Comparison of ENCODE assay signal across 13 cellular contexts in genomic region chr10:132399117-132400035, GRCh38. TPM values are rescaled to one million over a fixed set of nuclear protein-coding genes. Genes with fewer than 3 reads are reported as not detected.
A peak's percentile ranks its signal among the peaks of the same experiment; 100 is the strongest.
DNase-seq lines count a peak whose midpoint lies in the region; ATAC-seq, FAIRE-seq and TF ChIP-seq lines count a peak whose summit lies in the region.
"Had no signal": no experiment of that assay in that cellular context is flagged by ENCODE, and none has a peak within 500 bp of the region (broad histone marks: within the 10 kb centered on the region; RNA-seq: fewer than 3 reads in every experiment).

No MANE protein-coding gene starts in this region.

- peak overlapping the region in 2 of 3 donors; percentile 47 to 76 for H3K27ac Mint-ChIP-seq in CD4-positive, CD25-positive, alpha-beta regulatory T cell
- H3K27ac Mint-ChIP-seq: activated T-helper 17 cell treated with anti-CD3 and anti-CD28 coated beads, Interleukin-2, amount 50 U/mL, for 72 hours had no signal

- H2AFZ ChIP-seq in parathyroid adenoma, result no peak overlapping the region

- H3K9ac ChIP-seq in parathyroid adenoma, result no peak overlapping the region

- H3K4me3 Mint-ChIP-seq in CD4-positive, CD25-positive, alpha-beta regulatory T cell, result peak overlapping the region; percentile 46 to 87 (median 54)
- H3K4me3 Mint-ChIP-seq: activated T-helper 17 cell treated with anti-CD3 and anti-CD28 coated beads, Interleukin-2, amount 50 U/mL, for 72 hours had no signal

- intact Hi-C loops in esophagus squamous epithelium (cut with DNase I), result loop anchor here (10.0 kb wide), 1 partner anchor 235 kb away; no protein-coding TSS in a partner anchor

- no peaks in the 10 kb centered on the region for H3K36me3 ChIP-seq in CD4-positive, CD25-positive, alpha-beta regulatory T cell (ENCODE audit: control insufficient read depth, insufficient read depth, low read length)
- H3K36me3 ChIP-seq in esophagus squamous epithelium (peaks cover 0 to 12% (median 0%) of the 10 kb centered on the region in 3 donors), parathyroid adenoma (ENCODE audit: control insufficient read depth, insufficient read depth, low read length) (no peaks in the 10 kb centered on the region)

- no peaks in the 10 kb centered on the region for H3K27me3 Mint-ChIP-seq in CD4-positive, CD25-positive, alpha-beta regulatory T cell
- H3K27me3 Mint-ChIP-seq: activated T-helper 17 cell treated with anti-CD3 and anti-CD28 coated beads, Interleukin-2, amount 50 U/mL, for 72 hours had no signal

- 69% methylated on average over 2 of the region's 27 CpGs; no CpG with 5 or more reads in 1 of the 2 donors for WGBS in esophagus squamous epithelium, 2 donors

- TF ChIP-seq POLR2A in esophagus squamous epithelium (IDR thresholded peaks at IDR 0.05), result no peak

- peaks cover 0 to 2% (median 0%) of the 10 kb centered on the region in 7 donors for H3K9me3 Mint-ChIP-seq in CD4-positive, CD25-positive, alpha-beta regulatory T cell
- H3K9me3 Mint-ChIP-seq: activated T-helper 17 cell treated with anti-CD3 and anti-CD28 coated beads, Interleukin-2, amount 50 U/mL, for 72 hours had no signal

- DNase-seq in CD4-positive, CD25-positive, alpha-beta regulatory T cell, result no peak
- DNase-seq in NCI-H2171 treated with DMSO at 0.1 percent for 48 hours (lab: John Stamatoyannopoulos, UW) (peak; percentile 83), esophagus squamous epithelium (lab: John Stamatoyannopoulos, UW) (no peak), OCI-M1 (lab: John Stamatoyannopoulos, UW) (no peak), NCI-H1092 treated with DMSO at 0.1 percent for 48 hours (lab: John Stamatoyannopoulos, UW) (no peak), frontal cortex (ENCODE audit: low spot score in 2 of 2) (no peak)
- DNase-seq: COR-L47, foreskin keratinocyte, NCI-H146 had no signal

- no peaks in the 10 kb centered on the region for H3K9me3 ChIP-seq in CD4-positive, CD25-positive, alpha-beta regulatory T cell (ENCODE audit: control insufficient read depth in 2 of 2, low read length in 2 of 2)
- H3K9me3 ChIP-seq in esophagus squamous epithelium, result no peaks in the 10 kb centered on the region
- no peaks in the 10 kb centered on the region for H3K9me3 ChIP-seq in parathyroid adenoma (ENCODE audit: control insufficient read depth, low read length)

- H3K4me3 ChIP-seq in CD4-positive, CD25-positive, alpha-beta regulatory T cell (ENCODE audit: low read depth, low read length), result no peak overlapping the region
- H3K4me3 ChIP-seq in esophagus squamous epithelium (peak overlapping the region in 2 of 4 donors; percentile 68 to 87), parathyroid adenoma (ENCODE audit: low read depth, low read length) (no peak overlapping the region)
- H3K4me3 ChIP-seq: smooth muscle cell had no signal

- TF ChIP-seq CTCF in esophagus squamous epithelium (IDR thresholded peaks at IDR 0.05), result no peak
- TF ChIP-seq CTCF in parathyroid adenoma (IDR thresholded peaks at IDR 0.05), result no peak

- H3K4me1 Mint-ChIP-seq in CD4-positive, CD25-positive, alpha-beta regulatory T cell, result peaks cover 0 to 17% (median 5%) of the 10 kb centered on the region in 4 donors

- H3K36me3 Mint-ChIP-seq in CD4-positive, CD25-positive, alpha-beta regulatory T cell, result no peaks in the 10 kb centered on the region

- peaks cover 51% of the 10 kb centered on the region for H3K79me2 ChIP-seq in parathyroid adenoma

- no peaks in the 10 kb centered on the region for H3K27me3 ChIP-seq in CD4-positive, CD25-positive, alpha-beta regulatory T cell (ENCODE audit: control insufficient read depth, insufficient read depth, low read length)
- H3K27me3 ChIP-seq in esophagus squamous epithelium, result no peaks in the 10 kb centered on the region
- no peaks in the 10 kb centered on the region for H3K27me3 ChIP-seq in parathyroid adenoma (ENCODE audit: control insufficient read depth, insufficient read depth, low read length)
- H3K27me3 ChIP-seq: foreskin keratinocyte had no signal

- H3K27ac ChIP-seq in CD4-positive, CD25-positive, alpha-beta regulatory T cell (ENCODE audit: insufficient read depth, low read length, poor library complexity, severe bottlenecking), result no peak overlapping the region
- H3K27ac ChIP-seq in esophagus squamous epithelium (peak overlapping the region; percentile 87 to 98 (median 97)), parathyroid adenoma (peak overlapping the region; percentile 90)

- no peak for ATAC-seq in CD4-positive, CD25-positive, alpha-beta regulatory T cell (ENCODE audit: low read depth in 2 of 2)
- ATAC-seq in HG03439 (IDR thresholded peaks at IDR 0.05; ENCODE audit: unreplicated experiment), result no peak
- ATAC-seq: activated T-helper 17 cell treated with anti-CD3 and anti-CD28 coated beads, Interleukin-2, amount 50 U/mL, for 72 hours; foreskin keratinocyte had no signal

- FAIRE-seq in frontal cortex (lab: Jason Lieb, UNC), result no peak

- H3K4me2 ChIP-seq in parathyroid adenoma (ENCODE audit: low read length), result peak overlapping the region; percentile 96

- peaks cover 22% of the 10 kb centered on the region for H3K4me1 ChIP-seq in CD4-positive, CD25-positive, alpha-beta regulatory T cell (ENCODE audit: control insufficient read depth, insufficient read depth, low read length, poor library complexity, severe bottlenecking)
- peaks cover 60 to 85% (median 61%) of the 10 kb centered on the region in 3 donors for H3K4me1 ChIP-seq in esophagus squamous epithelium
- peaks cover 35% of the 10 kb centered on the region for H3K4me1 ChIP-seq in parathyroid adenoma

RNA-seq across cellular contexts. Expression of gene PWWP2B, which starts 2.4 kb away (rescaled TPM):
- total RNA-seq in CD4-positive, CD25-positive, alpha-beta regulatory T cell, result 10.9 TPM
- polyA plus RNA-seq in CD4-positive, CD25-positive, alpha-beta regulatory T cell, result 1 to 10 TPM in 1 of 4 donors, under 1 TPM in 3; 0.56 to 1.4 (median 0.87) TPM
- total RNA-seq in esophagus squamous epithelium, result 10 to 100 TPM; 14.9 to 27.3 (median 16.7) TPM
- 9.4 TPM for total RNA-seq in frontal cortex
